8 cellular contexts compared by ENCODE assay signal in the genomic region with DNA sequence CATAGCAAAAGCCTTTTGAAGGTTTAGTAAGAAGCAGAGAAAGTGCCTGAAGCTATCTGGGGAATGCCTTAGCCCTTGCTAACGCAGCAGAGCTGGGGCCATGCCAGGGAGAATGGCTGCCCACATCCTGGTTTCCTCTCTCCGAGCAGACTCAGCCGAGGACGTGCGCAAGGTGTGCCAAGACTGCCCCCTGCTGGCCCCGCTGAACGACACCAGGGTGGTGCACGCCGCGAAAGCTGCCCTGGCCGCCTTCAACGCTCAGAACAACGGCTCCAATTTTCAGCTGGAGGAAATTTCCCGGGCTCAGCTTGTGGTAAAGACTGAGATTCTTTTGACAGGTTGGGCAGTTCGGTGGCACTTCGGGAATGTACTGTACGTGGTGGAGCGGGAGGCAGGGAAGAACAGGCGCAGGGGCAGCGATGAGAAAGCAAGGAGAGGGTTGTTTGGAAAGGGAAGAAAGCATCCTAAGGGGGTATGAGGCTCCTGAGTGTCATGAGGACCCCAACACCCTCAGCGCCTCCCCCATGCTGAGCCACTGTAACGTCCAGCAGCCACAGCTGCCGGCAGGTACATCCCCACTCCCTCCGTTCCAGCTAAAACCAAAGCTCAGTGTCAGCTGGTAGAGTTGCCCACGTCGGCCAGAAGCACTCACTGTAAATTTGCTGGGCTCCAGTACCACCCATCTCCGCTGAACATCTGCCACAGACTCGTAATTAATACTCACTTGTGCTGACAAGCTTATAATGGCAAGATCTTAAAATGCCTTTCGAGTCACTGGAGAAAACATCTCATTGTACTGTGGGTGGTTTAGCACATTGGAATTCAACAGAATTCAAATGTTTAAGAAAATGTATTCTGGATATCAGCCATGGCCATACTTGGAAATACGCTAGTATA. TPM values are rescaled to one million over a fixed set of nuclear protein-coding genes. Genes with fewer than 3 reads are reported as not detected.
A peak's percentile ranks its signal among the peaks of the same experiment; 100 is the strongest.
DNase-seq lines count a peak whose midpoint lies in the region; ATAC-seq and TF ChIP-seq lines count a peak whose summit lies in the region.

No MANE protein-coding gene starts in this region.

- DNase-seq in CD1c-positive myeloid dendritic cell (ENCODE audit: extremely low spot score) (peak; percentile 86), NCI-H526 (lab: John Stamatoyannopoulos, UW) (peak; percentile 50 to 87), dedifferentiated amniotic fluid mesenchymal stem cell (ENCODE audit: extremely low spot score) (peak; percentile 96), right lobe of liver (peak; percentile 90 to 91 (median 90))
- peak; percentile 85 for DNase-seq in activated CD4-positive, alpha-beta T cell treated with anti-CD3 and anti-CD28 coated beads, Interleukin-2, amount 10 ng/mL, durations not matched to agents 7 days and 5 days
- DNase-seq in stimulated activated CD4-positive, alpha-beta T cell treated with anti-CD3 and anti-CD28 coated beads, TNF-alpha, amount 100 ng/mL, for 24 hours (ENCODE audit: low read depth in 3 of 3) = peak; percentile 69 to 86 (median 78)

- H3K4me1 ChIP-seq in right lobe of liver = peaks cover 0 to 39% (median 16%) of the 10 kb centered on the region in 4 donors

- no peaks in the 10 kb centered on the region for H3K36me3 Mint-ChIP-seq in activated CD4-positive, alpha-beta T cell treated with anti-CD3 and anti-CD28 coated beads, Interleukin-2, amount 10 ng/mL, durations not matched to agents 7 days and 5 days (ENCODE audit: low read depth)

- H3K36me3 ChIP-seq in right lobe of liver = peaks cover 0 to 44% (median 13%) of the 10 kb centered on the region in 4 donors

- H3K4me1 Mint-ChIP-seq in activated CD4-positive, alpha-beta T cell treated with anti-CD3 and anti-CD28 coated beads, Interleukin-2, amount 10 ng/mL, durations not matched to agents 7 days and 5 days = peaks cover 20% of the 10 kb centered on the region

- H3K27ac ChIP-seq in right lobe of liver = peak overlapping the region in 1 of 3 donors; percentile 24

- no peaks in the 10 kb centered on the region for H3K9me3 ChIP-seq in right lobe of liver

- no peaks in the 10 kb centered on the region for H3K27me3 ChIP-seq in right lobe of liver

- peak overlapping the region; percentile 38 for H3K27ac Mint-ChIP-seq in activated CD4-positive, alpha-beta T cell treated with anti-CD3 and anti-CD28 coated beads, Interleukin-2, amount 10 ng/mL, durations not matched to agents 7 days and 5 days

- H3K4me3 ChIP-seq in right lobe of liver = no peak overlapping the region

- CTCF ChIA-PET in activated CD4-positive, alpha-beta T cell treated with anti-CD3 and anti-CD28 coated beads, Interleukin-2, amount 10 ng/mL, durations not matched to agents 7 days and 5 days (lab: Charles Lee) = interaction anchor here (0.5 to 3.2 kb wide), 53 partner anchors 9 to 691 kb away, joined by 3 to 17 read pairs (median 4); partner anchors contain the start of gene DNAJB11

- POLR2A ChIA-PET in activated CD4-positive, alpha-beta T cell treated with anti-CD3 and anti-CD28 coated beads, Interleukin-2, amount 10 ng/mL, durations not matched to agents 7 days and 5 days (lab: Charles Lee) = interaction anchor here (1.0 kb wide), 1 partner anchor 166 kb away, joined by 4 read pairs; the partner anchor contains the start of gene EIF4A2

- WGBS in right lobe of liver (ENCODE audit: insufficient coverage, low coverage, low lambda C conversion rate, missing lambda C conversion rate) = 22% methylated on average over 19 of the region's 30 CpGs

- intact Hi-C loops in right lobe of liver (cut with DNase I) = loop anchor here in 1 of 2 donors (5.0 kb wide), 1 partner anchor 140 kb away; no protein-coding TSS in a partner anchor

- ATAC-seq in GM19372 (IDR thresholded peaks at IDR 0.05; ENCODE audit: low read depth, unreplicated experiment) = peak; percentile 92
- peak; percentile 77 for ATAC-seq in HG03469 (IDR thresholded peaks at IDR 0.05; ENCODE audit: unreplicated experiment)
- peak; percentile 61 to 83 (median 65) for ATAC-seq in right lobe of liver

- no peak for TF ChIP-seq POLR2A in right lobe of liver (IDR thresholded peaks at IDR 0.05)

- no peaks in the 10 kb centered on the region for H3K9me3 Mint-ChIP-seq in activated CD4-positive, alpha-beta T cell treated with anti-CD3 and anti-CD28 coated beads, Interleukin-2, amount 10 ng/mL, durations not matched to agents 7 days and 5 days

- TF ChIP-seq CTCF in right lobe of liver (IDR thresholded peaks at IDR 0.05) = peak; percentile 88 to 92 (median 88)

- H3K4me3 Mint-ChIP-seq in activated CD4-positive, alpha-beta T cell treated with anti-CD3 and anti-CD28 coated beads, Interleukin-2, amount 10 ng/mL, durations not matched to agents 7 days and 5 days = peak overlapping the region; percentile 16

- H3K27me3 Mint-ChIP-seq in activated CD4-positive, alpha-beta T cell treated with anti-CD3 and anti-CD28 coated beads, Interleukin-2, amount 10 ng/mL, durations not matched to agents 7 days and 5 days = peaks cover 35% of the 10 kb centered on the region

RNA-seq across cellular contexts. Expression of gene AHSG, which starts 4.4 kb away (rescaled TPM):
- not detected for total RNA-seq in activated CD4-positive, alpha-beta T cell treated with anti-CD3 and anti-CD28 coated beads, Interleukin-2, amount 10 ng/mL, durations not matched to agents 7 days and 5 days
- total RNA-seq in right lobe of liver = 1,000 to 10,000 TPM in 4 of 6 experiments, 100 to 1,000 TPM in 2; 718 to 1,905 (median 1,079) TPM

RNA-seq across cellular contexts. Expression of gene FETUB, which starts 22.9 kb away (rescaled TPM):
- not detected for total RNA-seq in activated CD4-positive, alpha-beta T cell treated with anti-CD3 and anti-CD28 coated beads, Interleukin-2, amount 10 ng/mL, durations not matched to agents 7 days and 5 days
- 100 to 1,000 TPM in 1 of 6 experiments, 10 to 100 TPM in 3, 1 to 10 TPM in 2; 4.4 to 195 (median 47.9) TPM for total RNA-seq in right lobe of liver

RNA-seq across cellular contexts. Expression of gene DNAJB11, which starts 46.8 kb away (rescaled TPM):
- total RNA-seq in activated CD4-positive, alpha-beta T cell treated with anti-CD3 and anti-CD28 coated beads, Interleukin-2, amount 10 ng/mL, durations not matched to agents 7 days and 5 days = 10 to 100 TPM; 54.9 to 57.3 TPM
- 10 to 100 TPM; 28.4 to 59.1 (median 49.2) TPM for total RNA-seq in right lobe of liver

RNA-seq across cellular contexts. Expression of gene HRG, which starts 48.5 kb away (rescaled TPM):
- not detected for total RNA-seq in activated CD4-positive, alpha-beta T cell treated with anti-CD3 and anti-CD28 coated beads, Interleukin-2, amount 10 ng/mL, durations not matched to agents 7 days and 5 days
- 1,000 to 10,000 TPM in 2 of 6 experiments, 100 to 1,000 TPM in 4; 378 to 1,312 (median 664) TPM for total RNA-seq in right lobe of liver

RNA-seq across cellular contexts. Expression of gene TBCCD1, which starts 50.1 kb away (rescaled TPM):
- total RNA-seq in activated CD4-positive, alpha-beta T cell treated with anti-CD3 and anti-CD28 coated beads, Interleukin-2, amount 10 ng/mL, durations not matched to agents 7 days and 5 days = 10 to 100 TPM; 14.3 to 14.6 TPM
- total RNA-seq in right lobe of liver = 1 to 10 TPM; 6.7 to 8.7 (median 7.5) TPM

Comparison
In these comparisons a context has a peak if more than half of its experiments do, and no peak if none do; other contexts are left out.
1. RNA of gene AHSG, which starts 4.4 kb away (total RNA-seq): 718 to 1,905 TPM in right lobe of liver; not detected in activated CD4-positive, alpha-beta T cell treated with anti-CD3 and anti-CD28 coated beads, Interleukin-2, amount 10 ng/mL, durations not matched to agents 7 days and 5 days; every median in the first group is over 100 times any median in the second.
2. RNA of gene FETUB, which starts 22.9 kb away (total RNA-seq): 4.4 to 195 TPM in right lobe of liver; not detected in activated CD4-positive, alpha-beta T cell treated with anti-CD3 and anti-CD28 coated beads, Interleukin-2, amount 10 ng/mL, durations not matched to agents 7 days and 5 days; every median in the first group is over 4 times any median in the second.
3. Peak in every context shown above with its lines, with median percentiles within 50 percentile points of each other: DNase-seq and ATAC-seq.